ENCODE assay signal across 17 cellular contexts in genomic region chr7:114481995-114482394, GRCh38.
DNase-seq lines count a peak whose midpoint lies in the region; ATAC-seq and TF ChIP-seq lines count a peak whose summit lies in the region.
"Had no signal": no experiment of that assay in that cellular context is flagged by ENCODE, and none has a peak within 500 bp of the region (broad histone marks: within the 10 kb centered on the region; RNA-seq: fewer than 3 reads in every experiment).

No MANE protein-coding gene starts in this region.

- no peaks in the 10 kb centered on the region for H4K20me1 ChIP-seq in fibroblast of lung (ENCODE audit: control insufficient read depth, extremely low read depth, insufficient read depth, low read length)

- DNase-seq in A673 (ENCODE audit: low spot score) (peak; percentile 64), NCI-H1092 (lab: John Stamatoyannopoulos, UW) (peak; percentile 26), NCI-H82 treated with DMSO at 0.1 percent for 48 hours (lab: John Stamatoyannopoulos, UW; ENCODE audit: unreplicated experiment) (peak; percentile 17), fibroblast of lung (ENCODE audit: low read depth in 2 of 2) (peak; percentile 23 to 89), cerebellar cortex (ENCODE audit: low spot score) (no peak), germinal center (ENCODE audit: low spot score) (no peak), LoVo (ENCODE audit: low spot score) (no peak)
- DNase-seq: activated CD4-positive, alpha-beta T cell treated with anti-CD3 and anti-CD28 coated beads, Interleukin-2, amount 50 U/mL, for 1 hour; DND-41; esophagus squamous epithelium; kidney; NCI-H1694 treated with DMSO at 0.1 percent for 48 hours; Peyer's patch; stimulated activated CD4-positive, alpha-beta T cell treated with anti-CD3 and anti-CD28 coated beads, Interleukin-4, amount 100 ng/mL, for 24 hours; stimulated activated naive CD8-positive, alpha-beta T cell treated with anti-CD3 and anti-CD28 coated beads, Interleukin-15, Interleukin-2, amounts not matched to agents 100 U/mL and 50 U/mL, for 24 hours; T-helper 17 cell had no signal

- H3K4me3 ChIP-seq in A673 (ENCODE audit: low read depth, low read length, poor library complexity, severe bottlenecking) (no peak overlapping the region), fibroblast of lung (replicated peaks in 1 of 4; ENCODE audit: control extremely low read depth in 1 of 4, insufficient read depth in 1 of 4, low read depth in 3 of 4, low read length in 4 of 4) (no peak overlapping the region)
- H3K4me3 ChIP-seq: esophagus squamous epithelium, Peyer's patch had no signal

- no peak for TF ChIP-seq CTCF in A673 (conservative IDR thresholded peaks at IDR 0.05; ENCODE audit: low read depth, low read length)
- no peak for TF ChIP-seq CTCF in fibroblast of lung (conservative IDR thresholded peaks at IDR 0.05 in 1 of 2, IDR thresholded peaks at IDR 0.05 in 1 of 2; ENCODE audit: low read depth in 1 of 2, low read length in 2 of 2)

- POLR2A ChIA-PET in A673 (lab: Charles Lee; ENCODE audit: low non-redundant PET): no interaction called here

- H3K9me3 ChIP-seq in A673 (ENCODE audit: low read depth, low read length, poor library complexity, severe bottlenecking) (peaks cover 3% of the 10 kb centered on the region), fibroblast of lung (ENCODE audit: control insufficient read depth, insufficient read depth, low read depth, low read length) (no peaks in the 10 kb centered on the region)

- ATAC-seq in GM21723 (IDR thresholded peaks at IDR 0.05; ENCODE audit: unreplicated experiment): no peak
- ATAC-seq: stimulated activated naive CD8-positive, alpha-beta T cell treated with anti-CD3 and anti-CD28 coated beads, Interleukin-15, Interleukin-2, amounts not matched to agents 100 U/mL and 50 U/mL, for 24 hours; T-helper 17 cell had no signal

- intact Hi-C loops in A673 (cut with micrococcal nuclease; ENCODE audit: unreplicated experiment): no loop called here

- no peak overlapping the region for H3K9ac ChIP-seq in fibroblast of lung (ENCODE audit: insufficient read depth, low read length)

- no TSS peak for BruUV-seq in A673 (replicated peaks; lab: Mats Ljungman, UMichigan)

- H3K36me3 ChIP-seq in A673 (ENCODE audit: insufficient read depth, low read length, poor library complexity, severe bottlenecking) (no peaks in the 10 kb centered on the region), fibroblast of lung (ENCODE audit: control insufficient read depth, insufficient read depth, low read length) (no peaks in the 10 kb centered on the region)

- H3K4me1 ChIP-seq in A673 (ENCODE audit: insufficient read depth, low read length, poor library complexity, severe bottlenecking) (no peaks in the 10 kb centered on the region), fibroblast of lung (ENCODE audit: control insufficient read depth, extremely low read depth, insufficient read depth, low read length) (no peaks in the 10 kb centered on the region)
- H3K4me1 ChIP-seq: Peyer's patch had no signal

- H3K79me2 ChIP-seq in fibroblast of lung (ENCODE audit: control insufficient read depth, insufficient read depth, low read length): no peaks in the 10 kb centered on the region

- no peak overlapping the region for H2AFZ ChIP-seq in fibroblast of lung (ENCODE audit: low read length)

- H3K4me2 ChIP-seq in fibroblast of lung (ENCODE audit: extremely low read depth, insufficient read depth, low read length): no peak overlapping the region

- H3K27ac ChIP-seq in A673 (ENCODE audit: low read depth, low read length, poor library complexity, severe bottlenecking): no peak overlapping the region
- no peak overlapping the region for H3K27ac ChIP-seq in fibroblast of lung (ENCODE audit: insufficient read depth, low read length)
- H3K27ac ChIP-seq: esophagus squamous epithelium, Peyer's patch had no signal

- CTCF ChIA-PET in A673 (lab: Charles Lee): no interaction called here

- peaks cover 14% of the 10 kb centered on the region for H3K27me3 ChIP-seq in A673 (replicated peaks; ENCODE audit: insufficient read depth, low read depth, low read length, poor library complexity)
- H3K27me3 ChIP-seq in fibroblast of lung (ENCODE audit: control insufficient read depth, insufficient read depth, low read length): no peaks in the 10 kb centered on the region
- H3K27me3 ChIP-seq: esophagus squamous epithelium, Peyer's patch had no signal

Comparison
In these comparisons a context has a peak if more than half of its experiments do, and no peak if none do; other contexts are left out.
1. DNase-seq: peak in A673 (single experiment), NCI-H1092 (single experiment), NCI-H82 treated with DMSO at 0.1 percent for 48 hours (single experiment) and fibroblast of lung (2 of 2); none in cerebellar cortex (single experiment), germinal center (single experiment) and LoVo (single experiment).